In genomic region chr11:13959001-13959400, GRCh38 we compare ENCODE assay signal across 20 cellular contexts. TPM values are rescaled to one million over a fixed set of nuclear protein-coding genes. Genes with fewer than 3 reads are reported as not detected.
DNase-seq lines count a peak whose midpoint lies in the region; ATAC-seq and TF ChIP-seq lines count a peak whose summit lies in the region.
"Had no signal": no experiment of that assay in that cellular context is flagged by ENCODE, and none has a peak within 500 bp of the region (broad histone marks: within the 10 kb centered on the region; RNA-seq: fewer than 3 reads in every experiment).

No MANE protein-coding gene starts in this region.

- peaks cover 82% of the 10 kb centered on the region for H3K27me3 ChIP-seq in HAP-1 (ENCODE audit: low read depth)

- H3K9me3 ChIP-seq in T-helper 17 cell (ENCODE audit: control insufficient read depth, low read length, poor library complexity, severe bottlenecking), result no peaks in the 10 kb centered on the region
- no peaks in the 10 kb centered on the region for H3K9me3 ChIP-seq in mesodermal cell (ENCODE audit: control insufficient read depth, low read length)
- no peaks in the 10 kb centered on the region for H3K9me3 ChIP-seq in HAP-1
- H3K9me3 ChIP-seq: BE2C had no signal

- peak overlapping the region; percentile 30 for H3K27ac ChIP-seq in mesodermal cell (ENCODE audit: low read depth, low read length, severe bottlenecking)

- H3K36me3 ChIP-seq in mesodermal cell (ENCODE audit: control insufficient read depth, insufficient read depth, low read length) (no peaks in the 10 kb centered on the region), HAP-1 (replicated peaks) (no peaks in the 10 kb centered on the region)
- H3K36me3 ChIP-seq: BE2C had no signal

- no peak for DNase-seq in T-helper 17 cell
- DNase-seq in cerebellum (ENCODE audit: low spot score), result peak; percentile 36
- DNase-seq in type B pancreatic cell (ENCODE audit: extremely low spot score, unreplicated experiment), result no peak
- DNase-seq in HAP-1 (ENCODE audit: low spot score in 2 of 2), result no peak
- DNase-seq: ACHN; BE2C; CD4-positive, CD25-positive, alpha-beta regulatory T cell; CD8-positive, alpha-beta memory T cell; COR-L47; DMS 273 treated with DMSO at 0.1 percent for 48 hours; DMS53; DND-41; EL; HFFc6 had no signal

- no peak for TF ChIP-seq CTCF in type B pancreatic cell (conservative IDR thresholded peaks at IDR 0.05)

- H3K4me1 Mint-ChIP-seq in T-helper 17 cell (peaks cover 11% of the 10 kb centered on the region), type B pancreatic cell (ENCODE audit: unreplicated experiment) (peaks cover 7% of the 10 kb centered on the region)

- H3K27me3 Mint-ChIP-seq in T-helper 17 cell (peaks cover 48% of the 10 kb centered on the region), type B pancreatic cell (peaks cover 49% of the 10 kb centered on the region)

- in situ Hi-C loops in HAP-1 (cut with MboI; ENCODE audit: low sequenced_read_pairs), result loop anchor here (5.0 kb wide), 1 partner anchor 288 kb away; no protein-coding TSS in a partner anchor

- H3K4me3 ChIP-seq in mesodermal cell (ENCODE audit: extremely low read depth, insufficient read depth, low read length, poor library complexity, severe bottlenecking) (no peak overlapping the region), HAP-1 (no peak overlapping the region)
- H3K4me3 ChIP-seq: GM23338 had no signal

- WGBS in mesodermal cell (ENCODE audit: insufficient coverage in 2 of 2), 2 experiments, result 80 to 100% methylated on average over 1 of the region's 4 CpGs

- no peaks in the 10 kb centered on the region for H3K9me3 Mint-ChIP-seq in type B pancreatic cell
- H3K9me3 Mint-ChIP-seq: CD8-positive, alpha-beta memory T cell; GM23338; HFFc6; IgD-negative memory B cell had no signal

- H3K27ac Mint-ChIP-seq in T-helper 17 cell (no peak overlapping the region), type B pancreatic cell (peak overlapping the region; percentile 4)
- H3K27ac Mint-ChIP-seq: GM23338, HFFc6 had no signal

- H3K4me1 ChIP-seq in mesodermal cell (ENCODE audit: control insufficient read depth, insufficient read depth, low read length, poor library complexity, severe bottlenecking) (peaks cover 16% of the 10 kb centered on the region), HAP-1 (no peaks in the 10 kb centered on the region)
- H3K4me1 ChIP-seq: BE2C had no signal

- H3K4me3 Mint-ChIP-seq in T-helper 17 cell (peak overlapping the region; percentile 33), type B pancreatic cell (peak overlapping the region; percentile 1)
- H3K4me3 Mint-ChIP-seq: CD4-positive, CD25-positive, alpha-beta regulatory T cell; GM23338; HFFc6; IgD-negative memory B cell had no signal

- peaks cover 17% of the 10 kb centered on the region for H3K36me3 Mint-ChIP-seq in T-helper 17 cell (ENCODE audit: low read depth)
- H3K36me3 Mint-ChIP-seq in type B pancreatic cell, result no peaks in the 10 kb centered on the region
- H3K36me3 Mint-ChIP-seq: CD4-positive, CD25-positive, alpha-beta regulatory T cell; CD8-positive, alpha-beta memory T cell; IgD-negative memory B cell had no signal

- ATAC-seq in T-helper 17 cell (no peak), GM18520 (IDR thresholded peaks at IDR 0.05; ENCODE audit: unreplicated experiment) (no peak), GM19395 (IDR thresholded peaks at IDR 0.05; ENCODE audit: unreplicated experiment) (no peak)
- ATAC-seq: GM23338, HCT116 had no signal

RNA-seq across cellular contexts. Expression of gene SPON1, which starts 3.5 kb away (rescaled TPM):
- total RNA-seq in T-helper 17 cell (1 to 10 TPM; 4.8 to 7.3 TPM), cerebellum (39.1 TPM), type B pancreatic cell (ENCODE audit: low replicate concordance) (14.8 and 31.7 TPM in 2 replicates)
- 31.1 TPM for polyA plus RNA-seq in mesodermal cell (2013, experiment 1 of 2)
- 29.8 TPM for polyA plus RNA-seq in mesodermal cell (2013, experiment 2 of 2)
- total RNA-seq: HFFc6 had no signal
